In genomic region chr18:23238651-23239349, GRCh38 we compare ENCODE assay signal across 11 cellular contexts.
A peak's percentile ranks its signal among the peaks of the same experiment; 100 is the strongest.
DNase-seq lines count a peak whose midpoint lies in the region; ATAC-seq and TF ChIP-seq lines count a peak whose summit lies in the region.
"Had no signal": no experiment of that assay in that cellular context is flagged by ENCODE, and none has a peak within 500 bp of the region (broad histone marks: within the 10 kb centered on the region; RNA-seq: fewer than 3 reads in every experiment).

No MANE protein-coding gene starts in this region.

- H2AFZ ChIP-seq in fibroblast of lung (ENCODE audit: low read length) (no peak overlapping the region), trophoblast cell (ENCODE audit: insufficient read depth, low read length, poor library complexity) (no peak overlapping the region)

- no peak overlapping the region for H4K12ac ChIP-seq in trophoblast cell (ENCODE audit: low read depth, low read length)

- H3K79me1 ChIP-seq in trophoblast cell (ENCODE audit: low read length) = peaks cover 8% of the 10 kb centered on the region

- no CpG with 5 or more reads among the region's 12 CpGs for WGBS in trophoblast cell (ENCODE audit: extremely low coverage, insufficient coverage, insufficient read length)

- H2BK5ac ChIP-seq in trophoblast cell (ENCODE audit: low read depth, low read length, poor library complexity) = peak overlapping the region; percentile 32

- DNase-seq in Daoy (ENCODE audit: low read depth) (peak; percentile 36), SJSA1 (ENCODE audit: low read depth in 1 of 2, low spot score in 2 of 2) (no peak), fibroblast of lung (ENCODE audit: low read depth in 2 of 2) (peak; percentile 23 to 64), trophoblast cell (no peak), NCI-H1436 treated with DMSO at 0.1 percent for 48 hours (lab: John Stamatoyannopoulos, UW) (no peak), NCI-H446 (lab: John Stamatoyannopoulos, UW) (no peak)
- DNase-seq: effector CD8-positive, alpha-beta T cell; NCI-H524 had no signal

- H3K79me2 ChIP-seq in fibroblast of lung (ENCODE audit: control insufficient read depth, insufficient read depth, low read length) (no peaks in the 10 kb centered on the region), trophoblast cell (ENCODE audit: control insufficient read depth, insufficient read depth, low read length, poor library complexity) (no peaks in the 10 kb centered on the region)

- no peaks in the 10 kb centered on the region for H4K20me1 ChIP-seq in fibroblast of lung (ENCODE audit: control insufficient read depth, extremely low read depth, insufficient read depth, low read length)

- no peak overlapping the region for H3K4ac ChIP-seq in trophoblast cell (ENCODE audit: low read depth, low read length)

- H3K27me3 ChIP-seq in SJSA1 (replicated peaks) = no peaks in the 10 kb centered on the region
- H3K27me3 ChIP-seq in fibroblast of lung (ENCODE audit: control insufficient read depth, insufficient read depth, low read length) = no peaks in the 10 kb centered on the region
- no peaks in the 10 kb centered on the region for H3K27me3 ChIP-seq in trophoblast cell (ENCODE audit: insufficient read depth, low read length)

- H3K4me2 ChIP-seq in fibroblast of lung (ENCODE audit: extremely low read depth, insufficient read depth, low read length) (no peak overlapping the region), trophoblast cell (ENCODE audit: low read length) (no peak overlapping the region)

- peak overlapping the region; percentile 23 for H2BK12ac ChIP-seq in trophoblast cell (ENCODE audit: low read length)

- no peaks in the 10 kb centered on the region for H3K9me3 ChIP-seq in SJSA1 (replicated peaks)
- H3K9me3 ChIP-seq in fibroblast of lung (ENCODE audit: control insufficient read depth, insufficient read depth, low read depth, low read length) = no peaks in the 10 kb centered on the region
- H3K9me3 ChIP-seq in trophoblast cell (ENCODE audit: insufficient read depth, low read depth, low read length) = no peaks in the 10 kb centered on the region

- H3K27ac ChIP-seq in SJSA1 = peak overlapping the region; percentile 40
- H3K27ac ChIP-seq in fibroblast of lung (ENCODE audit: insufficient read depth, low read length) = no peak overlapping the region
- H3K27ac ChIP-seq in trophoblast cell (ENCODE audit: low read depth, low read length) = peak overlapping the region; percentile 16
- H3K27ac ChIP-seq: HL-60 had no signal

- H4K8ac ChIP-seq in trophoblast cell (ENCODE audit: low read depth, low read length) = no peak overlapping the region

- ATAC-seq in GM21529 (IDR thresholded peaks at IDR 0.05; ENCODE audit: unreplicated experiment) (no peak), GM18870 (IDR thresholded peaks at IDR 0.05; ENCODE audit: unreplicated experiment) (no peak)

- TF ChIP-seq CTCF in fibroblast of lung (conservative IDR thresholded peaks at IDR 0.05 in 1 of 2, IDR thresholded peaks at IDR 0.05 in 1 of 2; ENCODE audit: low read depth in 1 of 2, low read length in 2 of 2) = no peak

- peak overlapping the region; percentile 38 for H3K18ac ChIP-seq in trophoblast cell (ENCODE audit: low read length)

- H3K4me1 ChIP-seq in SJSA1 (replicated peaks) = peaks cover 22% of the 10 kb centered on the region
- H3K4me1 ChIP-seq in fibroblast of lung (ENCODE audit: control insufficient read depth, extremely low read depth, insufficient read depth, low read length) = peaks cover 5% of the 10 kb centered on the region
- H3K4me1 ChIP-seq in trophoblast cell (ENCODE audit: control insufficient read depth in 1 of 2, insufficient read depth in 2 of 2, low read length in 2 of 2) = peaks cover 30 to 32% of the 10 kb centered on the region in 2 experiments

- H3K4me3 ChIP-seq in SJSA1 (no peak overlapping the region), fibroblast of lung (replicated peaks in 1 of 4; ENCODE audit: control extremely low read depth in 1 of 4, insufficient read depth in 1 of 4, low read depth in 3 of 4, low read length in 4 of 4) (no peak overlapping the region), trophoblast cell (ENCODE audit: low read depth, low read length) (no peak overlapping the region)

- H3K9ac ChIP-seq in fibroblast of lung (ENCODE audit: insufficient read depth, low read length) = no peak overlapping the region
- no peak overlapping the region for H3K9ac ChIP-seq in trophoblast cell (ENCODE audit: low read length)

- H2BK120ac ChIP-seq in trophoblast cell (ENCODE audit: insufficient read depth, low read length, poor library complexity) = no peak overlapping the region

- H4K91ac ChIP-seq in trophoblast cell (ENCODE audit: low read depth, low read length) = no peak overlapping the region

- H3K36me3 ChIP-seq in SJSA1 = no peaks in the 10 kb centered on the region
- H3K36me3 ChIP-seq in fibroblast of lung (ENCODE audit: control insufficient read depth, insufficient read depth, low read length) = peaks cover 1% of the 10 kb centered on the region
- H3K36me3 ChIP-seq in trophoblast cell (ENCODE audit: control insufficient read depth in 1 of 2, insufficient read depth in 2 of 2, low read length in 2 of 2) = no peaks in the 10 kb centered on the region

- H3K23ac ChIP-seq in trophoblast cell (ENCODE audit: low read length) = no peak overlapping the region

- peak overlapping the region; percentile 58 for H2AK5ac ChIP-seq in trophoblast cell (ENCODE audit: low read length)

- H3K14ac ChIP-seq in trophoblast cell (ENCODE audit: low read length) = no peak overlapping the region

Comparison
In these comparisons a context has a peak if more than half of its experiments do, and no peak if none do; other contexts are left out.
1. DNase-seq: peak in Daoy (single experiment) and fibroblast of lung (2 of 2); none in SJSA1 (0 of 2), trophoblast cell (0 of 2), NCI-H1436 treated with DMSO at 0.1 percent for 48 hours (single experiment) and NCI-H446 (0 of 2).